Comparison of ENCODE assay signal across 18 cellular contexts in genomic region chr18:24043403-24043802, GRCh38. TPM values are rescaled to one million over a fixed set of nuclear protein-coding genes. Genes with fewer than 3 reads are reported as not detected.
A peak's percentile ranks its signal among the peaks of the same experiment; 100 is the strongest.
DNase-seq lines count a peak whose midpoint lies in the region; ATAC-seq and TF ChIP-seq lines count a peak whose summit lies in the region.
"Had no signal": no experiment of that assay in that cellular context is flagged by ENCODE, and none has a peak within 500 bp of the region (broad histone marks: within the 10 kb centered on the region; RNA-seq: fewer than 3 reads in every experiment).

No MANE protein-coding gene starts in this region.

- CTCF ChIA-PET in CD4-positive, alpha-beta memory T cell (lab: Charles Lee; ENCODE audit: partially characterized antibody): interaction anchor here (0.7 to 1.7 kb wide), 6 partner anchors 8 to 37 kb away, joined by 3 to 6 read pairs (median 3); no protein-coding TSS in a partner anchor
- CTCF ChIA-PET in naive thymus-derived CD4-positive, alpha-beta T cell (lab: Charles Lee): no interaction called here

- H3K27ac ChIP-seq in CD4-positive, alpha-beta memory T cell (ENCODE audit: low read depth, low read length): no peak overlapping the region
- H3K27ac ChIP-seq in HL-60 (replicated peaks) (peak overlapping the region; percentile 2; the same call in 1 of the 2 replicates), VCaP (peak overlapping the region; percentile 71), vagina (no peak overlapping the region)
- H3K27ac ChIP-seq in naive thymus-derived CD4-positive, alpha-beta T cell (ENCODE audit: low read depth, low read length): no peak overlapping the region
- H3K27ac ChIP-seq: GM23248 had no signal

- intact Hi-C loops in CD4-positive, alpha-beta memory T cell (cut with micrococcal nuclease): no loop called here
- intact Hi-C loops in naive thymus-derived CD4-positive, alpha-beta T cell (cut with micrococcal nuclease): loop anchor here in 1 of 2 donors (1.0 kb wide), 1 partner anchor 11 kb away; no protein-coding TSS in a partner anchor
- intact Hi-C loops in vagina (cut with DNase I): no loop called here

- no peak for DNase-seq in CD4-positive, alpha-beta memory T cell
- DNase-seq in HL-60 (ENCODE audit: low read depth in 1 of 2, low spot score in 1 of 2) (peak in 1 of 2 experiments; percentile 80), cerebellar nuclear complex (lab: John Stamatoyannopoulos, UW) (no peak), NCI-H1930 (lab: John Stamatoyannopoulos, UW) (no peak), vagina (ENCODE audit: extremely low spot score in 2 of 2) (no peak)
- DNase-seq in naive thymus-derived CD4-positive, alpha-beta T cell: no peak
- DNase-seq: ACHN, AML-193, DND-41, GM23248, NCI-H1092 treated with DMSO at 0.1 percent for 48 hours, NCI-H526 treated with DMSO at 0.1 percent for 48 hours, SHP77, SK-N-SH had no signal

- peaks cover 30% of the 10 kb centered on the region in 2 donors for H3K36me3 Mint-ChIP-seq in CD4-positive, alpha-beta memory T cell
- peaks cover 0 to 30% (median 12%) of the 10 kb centered on the region in 5 donors for H3K36me3 Mint-ChIP-seq in naive thymus-derived CD4-positive, alpha-beta T cell

- peaks cover 86% of the 10 kb centered on the region for H3K4me1 ChIP-seq in CD4-positive, alpha-beta memory T cell (ENCODE audit: insufficient read depth, low read length)
- H3K4me1 ChIP-seq in naive thymus-derived CD4-positive, alpha-beta T cell (ENCODE audit: control insufficient read depth in 2 of 2, insufficient read depth in 2 of 2, low read length in 2 of 2): peaks cover 25 to 31% of the 10 kb centered on the region in 2 donors
- peaks cover 7% of the 10 kb centered on the region for H3K4me1 ChIP-seq in vagina

- peaks cover 8% of the 10 kb centered on the region for H3K36me3 ChIP-seq in CD4-positive, alpha-beta memory T cell (ENCODE audit: insufficient read depth, low read length)
- peaks cover 0 to 4% (median 0%) of the 10 kb centered on the region in 3 experiments for H3K36me3 ChIP-seq in naive thymus-derived CD4-positive, alpha-beta T cell (ENCODE audit: control insufficient read depth in 2 of 3, insufficient read depth in 3 of 3, low read length in 3 of 3)
- no peaks in the 10 kb centered on the region for H3K36me3 ChIP-seq in vagina

- H3K27me3 Mint-ChIP-seq in CD4-positive, alpha-beta memory T cell: no peaks in the 10 kb centered on the region
- no peaks in the 10 kb centered on the region for H3K27me3 Mint-ChIP-seq in naive thymus-derived CD4-positive, alpha-beta T cell

- no peaks in the 10 kb centered on the region for H3K9me3 Mint-ChIP-seq in CD4-positive, alpha-beta memory T cell
- peaks cover 0 to 2% (median 0%) of the 10 kb centered on the region in 11 donors for H3K9me3 Mint-ChIP-seq in naive thymus-derived CD4-positive, alpha-beta T cell

- no peak overlapping the region for H3K4me3 ChIP-seq in CD4-positive, alpha-beta memory T cell (ENCODE audit: low read length in 2 of 2)
- H3K4me3 ChIP-seq in HL-60 (replicated peaks; ENCODE audit: insufficient read depth, low read length) (no peak overlapping the region), vagina (no peak overlapping the region)
- no peak overlapping the region for H3K4me3 ChIP-seq in naive thymus-derived CD4-positive, alpha-beta T cell (ENCODE audit: low read length)
- H3K4me3 ChIP-seq: GM12878, GM23248, K562 had no signal

- TF ChIP-seq CTCF in HL-60 (IDR thresholded peaks at IDR 0.05; ENCODE audit: insufficient read depth, low read length) (no peak), VCaP (conservative IDR thresholded peaks at IDR 0.05) (no peak), vagina (IDR thresholded peaks at IDR 0.05) (no peak)

- TF ChIP-seq POLR2A in vagina (IDR thresholded peaks at IDR 0.05): no peak

- peak overlapping the region in 7 of 8 donors; percentile 10 to 69 (median 35) for H3K4me3 Mint-ChIP-seq in CD4-positive, alpha-beta memory T cell
- H3K4me3 Mint-ChIP-seq in naive thymus-derived CD4-positive, alpha-beta T cell: peak overlapping the region in 3 of 10 donors; percentile 4 to 42 (median 20)

- ATAC-seq in naive thymus-derived CD4-positive, alpha-beta T cell: no peak
- ATAC-seq: GM12878, HCT116, K562 had no signal

- POLR2A ChIA-PET in CD4-positive, alpha-beta memory T cell (lab: Charles Lee; ENCODE audit: partially characterized antibody): interaction anchor here (0.8 to 1.3 kb wide), 3 partner anchors 16 to 29 kb away, joined by 3 to 5 read pairs (median 4); partner anchors contain the start of gene TTC39C
- POLR2A ChIA-PET in naive thymus-derived CD4-positive, alpha-beta T cell (lab: Charles Lee): interaction anchor here (0.7 to 1.2 kb wide), 2 partner anchors 10 to 12 kb away, joined by 3 to 4 read pairs; no protein-coding TSS in a partner anchor

- peak overlapping the region in 5 of 7 donors; percentile 62 to 74 (median 65) for H3K27ac Mint-ChIP-seq in CD4-positive, alpha-beta memory T cell
- H3K27ac Mint-ChIP-seq in naive thymus-derived CD4-positive, alpha-beta T cell: peak overlapping the region in 7 of 9 donors; percentile 0 to 76 (median 16)

- no peaks in the 10 kb centered on the region for H3K27me3 ChIP-seq in CD4-positive, alpha-beta memory T cell (ENCODE audit: insufficient read depth, low read length)
- H3K27me3 ChIP-seq in HL-60 (ENCODE audit: insufficient read depth, poor library complexity, severe bottlenecking) (no peaks in the 10 kb centered on the region), vagina (no peaks in the 10 kb centered on the region)
- no peaks in the 10 kb centered on the region for H3K27me3 ChIP-seq in naive thymus-derived CD4-positive, alpha-beta T cell (ENCODE audit: control insufficient read depth in 2 of 2, insufficient read depth in 2 of 2, low read length in 2 of 2)

- no peaks in the 10 kb centered on the region for H3K9me3 ChIP-seq in CD4-positive, alpha-beta memory T cell (ENCODE audit: control insufficient read depth in 1 of 2, low read length in 2 of 2)
- H3K9me3 ChIP-seq in naive thymus-derived CD4-positive, alpha-beta T cell (ENCODE audit: control insufficient read depth in 2 of 3, low read length in 3 of 3): no peaks in the 10 kb centered on the region
- no peaks in the 10 kb centered on the region for H3K9me3 ChIP-seq in vagina
- H3K9me3 ChIP-seq: SK-N-SH had no signal

- H3K4me1 Mint-ChIP-seq in CD4-positive, alpha-beta memory T cell: peaks cover 63 to 85% (median 72%) of the 10 kb centered on the region in 4 donors
- H3K4me1 Mint-ChIP-seq in naive thymus-derived CD4-positive, alpha-beta T cell: peaks cover 33 to 87% (median 80%) of the 10 kb centered on the region in 7 donors

RNA-seq across cellular contexts. Expression of gene TTC39C, which starts 28.8 kb away (rescaled TPM):
- 100 to 1,000 TPM; 168 to 180 TPM for total RNA-seq in CD4-positive, alpha-beta memory T cell
- 100 to 1,000 TPM; 134 to 165 TPM for polyA plus RNA-seq in CD4-positive, alpha-beta memory T cell
- 10 to 100 TPM; 84.1 to 98.8 (median 91.4) TPM for total RNA-seq in naive thymus-derived CD4-positive, alpha-beta T cell
- polyA plus RNA-seq in naive thymus-derived CD4-positive, alpha-beta T cell: 10 to 100 TPM; 51.4 to 71.2 TPM
- 42.5 TPM for total RNA-seq in vagina

Comparison
In these comparisons a context has a peak if more than half of its experiments do, and no peak if none do; other contexts are left out.
1. H3K27ac ChIP-seq: peak in HL-60 (single experiment) and VCaP (single experiment); none in CD4-positive, alpha-beta memory T cell (single experiment), naive thymus-derived CD4-positive, alpha-beta T cell (single experiment) and vagina (single experiment).